In genomic region chr1:177789956-177790355, GRCh38 we compare ENCODE assay signal across 33 cellular contexts.
"Had no signal": no experiment of that assay in that cellular context is flagged by ENCODE, and none has a peak within 500 bp of the region (broad histone marks: within the 10 kb centered on the region; RNA-seq: fewer than 3 reads in every experiment).

No MANE protein-coding gene starts in this region.

- ATAC-seq: activated CD8-positive, alpha-beta T cell treated with anti-CD3 and anti-CD28 coated beads for 36 hours; activated naive CD4-positive, alpha-beta T cell treated with anti-CD3 and anti-CD28 coated beads, Interleukin-2, amount 50 U/mL, for 72 hours; activated T-cell treated with anti-CD3 and anti-CD28 coated beads, Interleukin-2, amount 50 U/mL, for 4 hours; activated T-cell treated with anti-CD3 and anti-CD28 coated beads, Interleukin-2, amount 50 U/mL, for 72 hours; activated T-helper 17 cell treated with anti-CD3 and anti-CD28 coated beads, Interleukin-2, amount 50 U/mL, for 72 hours; body of pancreas had no signal

- H3K36me3 ChIP-seq: adrenal gland, brain microvascular endothelial cell, breast epithelium had no signal

- H3K4me1 ChIP-seq: adrenal gland, body of pancreas, breast epithelium had no signal

- H3K27me3 ChIP-seq: adrenal gland, body of pancreas, brain microvascular endothelial cell, breast epithelium had no signal

- H3K27ac ChIP-seq: adrenal gland, body of pancreas, brain microvascular endothelial cell, breast epithelium, VCaP had no signal

- H3K4me3 ChIP-seq: adrenal gland, body of pancreas, breast epithelium had no signal

- FAIRE-seq: astrocyte, TTC549 had no signal

- H3K9me3 ChIP-seq: adrenal gland, body of pancreas, breast epithelium had no signal

- DNase-seq: activated B cell treated with CpG ODN at 0.5 μM for 24 hours; activated CD4-positive, alpha-beta memory T cell treated with anti-CD3 and anti-CD28 coated beads for 36 hours; activated CD4-positive, alpha-beta T cell treated with anti-CD3 and anti-CD28 coated beads for 4 hours; activated CD4-positive, alpha-beta T cell treated with anti-CD3 and anti-CD28 coated beads, Interleukin-2, amount 10 ng/mL, durations not matched to agents 24 days and 14 days; activated CD4-positive, alpha-beta T cell treated with anti-CD3 and anti-CD28 coated beads, Interleukin-2, amount 50 U/mL, for 1 hour; activated CD4-positive, alpha-beta T cell treated with anti-CD3 and anti-CD28 coated beads, Interleukin-2, amount 50 U/mL, for 4 hours; activated CD4-positive, CD25-positive, alpha-beta regulatory T cell treated with anti-CD3 and anti-CD28 coated beads, Interleukin-2, amount 50 U/mL, for 72 hours; activated CD8-positive, alpha-beta memory T cell treated with anti-CD3 and anti-CD28 coated beads, Interleukin-2, amount 50 U/mL, for 4 hours; activated CD8-positive, alpha-beta T cell treated with anti-CD3 and anti-CD28 coated beads for 36 hours; activated effector memory CD4-positive, alpha-beta T cell treated with anti-CD3 and anti-CD28 coated beads, Interleukin-2, amount 50 U/mL, for 16 hours; activated gamma-delta T cell treated with Interleukin-2 at 50 U/mL for 16 hours; activated naive CD4-positive, alpha-beta T cell; activated naive CD4-positive, alpha-beta T cell treated with anti-CD3 and anti-CD28 coated beads for 36 hours; activated naive CD4-positive, alpha-beta T cell treated with anti-CD3 and anti-CD28 coated beads, Interleukin-2, amount 50 U/mL, for 16 hours; activated naive CD8-positive, alpha-beta T cell treated with anti-CD3 and anti-CD28 coated beads for 36 hours; activated T-cell treated with anti-CD3 and anti-CD28 coated beads for 4 hours; activated T-cell treated with anti-CD3 and anti-CD28 coated beads, Interleukin-2, amount 50 U/mL, for 1 hour; activated T-cell treated with anti-CD3 and anti-CD28 coated beads, Interleukin-2, amount 50 U/mL, for 4 hours; activated T-cell treated with anti-CD3 and anti-CD28 coated beads, Interleukin-2, amount 50 U/mL, for 72 hours; adrenal gland; amniotic stem cell; aorta; body of pancreas; brain microvascular endothelial cell; central memory CD4-positive, alpha-beta T cell; T-helper 2 cell; T-helper 9 cell had no signal
